In the genomic region with DNA sequence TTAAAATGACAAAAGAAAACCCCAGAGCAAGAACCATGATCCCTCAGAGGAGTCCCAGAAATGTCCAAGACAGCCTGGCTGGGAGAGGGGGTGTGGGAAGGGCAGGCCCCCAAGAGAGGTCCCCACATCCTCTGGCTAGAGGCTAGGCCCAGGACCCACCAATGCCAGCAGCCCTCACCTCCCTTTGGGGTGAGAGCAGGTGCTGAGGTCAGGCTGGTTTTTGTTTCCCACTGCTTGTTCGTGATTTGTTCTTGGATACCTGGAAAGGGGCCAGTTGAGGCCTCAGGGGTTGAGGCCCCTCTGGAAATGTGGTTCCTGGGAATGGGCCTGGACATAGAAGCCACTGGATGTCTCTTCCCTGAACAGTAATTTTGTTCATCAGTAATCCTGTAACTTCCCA, we compare ENCODE assay signal across 23 cellular contexts. TPM values are rescaled to one million over a fixed set of nuclear protein-coding genes. Genes with fewer than 3 reads are reported as not detected.
DNase-seq lines count a peak whose midpoint lies in the region; TF ChIP-seq lines count a peak whose summit lies in the region.
"Had no signal": no experiment of that assay in that cellular context is flagged by ENCODE, and none has a peak within 500 bp of the region (broad histone marks: within the 10 kb centered on the region; RNA-seq: fewer than 3 reads in every experiment).

No MANE protein-coding gene starts in this region.

- DNase-seq in activated CD4-positive, alpha-beta T cell treated with anti-CD3 and anti-CD28 coated beads, Interleukin-2, amount 10 ng/mL, durations not matched to agents 24 days and 14 days, result no peak
- no peak for DNase-seq in activated CD4-positive, alpha-beta T cell treated with anti-CD3 and anti-CD28 coated beads, Interleukin-2, amount 50 U/mL, for 4 hours
- DNase-seq in osteoblast (ENCODE audit: insufficient read length, low spot score, missing footprints) (peak; percentile 32), NCI-H1105 treated with DMSO at 0.1 percent for 48 hours (lab: John Stamatoyannopoulos, UW) (no peak), NCI-H1105 (lab: John Stamatoyannopoulos, UW) (no peak)
- DNase-seq in stimulated activated CD4-positive, alpha-beta T cell treated with anti-CD3 and anti-CD28 coated beads, Interleukin-15, amount 100 ng/mL, for 24 hours, result no peak
- DNase-seq: activated CD4-positive, alpha-beta T cell treated with anti-CD3 and anti-CD28 coated beads, Interleukin-2, amount 10 ng/mL, durations not matched to agents 7 days and 5 days; activated CD8-positive, alpha-beta memory T cell treated with anti-CD3 and anti-CD28 coated beads, Interleukin-2, amount 50 U/mL, for 4 hours; activated gamma-delta T cell; amniotic stem cell; BE2C; Caco-2; cortex of kidney; DMS79 treated with DMSO at 0.1 percent for 48 hours; lower lobe of right lung; NCI-H1417 treated with DMSO at 0.1 percent for 48 hours; NCI-H524; substantia nigra; SW 1271 had no signal

- no peak overlapping the region for H3K4me3 Mint-ChIP-seq in activated CD4-positive, alpha-beta T cell treated with anti-CD3 and anti-CD28 coated beads, Interleukin-2, amount 10 ng/mL, durations not matched to agents 24 days and 14 days
- peak overlapping the region in 1 of 4 donors; percentile 71 for H3K4me3 Mint-ChIP-seq in IgD-negative memory B cell
- H3K4me3 Mint-ChIP-seq in dendritic cell treated with granulocyte-macrophage colony-stimulating factor and Interleukin-4, amounts not matched to agents 40 ng/mL and 50 ng/mL, for 4 days, result no peak overlapping the region
- H3K4me3 Mint-ChIP-seq: activated CD4-positive, alpha-beta T cell treated with anti-CD3 and anti-CD28 coated beads, Interleukin-2, amount 10 ng/mL, durations not matched to agents 7 days and 5 days had no signal

- no peaks in the 10 kb centered on the region for H3K36me3 ChIP-seq in osteoblast (ENCODE audit: insufficient read depth, low read length)
- H3K36me3 ChIP-seq: lower lobe of right lung had no signal

- no peaks in the 10 kb centered on the region for H3K9me3 Mint-ChIP-seq in activated CD4-positive, alpha-beta T cell treated with anti-CD3 and anti-CD28 coated beads, Interleukin-2, amount 10 ng/mL, durations not matched to agents 24 days and 14 days
- no peaks in the 10 kb centered on the region for H3K9me3 Mint-ChIP-seq in IgD-negative memory B cell
- no peaks in the 10 kb centered on the region for H3K9me3 Mint-ChIP-seq in dendritic cell treated with granulocyte-macrophage colony-stimulating factor and Interleukin-4, amounts not matched to agents 40 ng/mL and 50 ng/mL, for 4 days
- H3K9me3 Mint-ChIP-seq: activated CD4-positive, alpha-beta T cell treated with anti-CD3 and anti-CD28 coated beads, Interleukin-2, amount 10 ng/mL, durations not matched to agents 7 days and 5 days had no signal

- H3K27me3 ChIP-seq in osteoblast (ENCODE audit: insufficient read depth, low read length), result no peaks in the 10 kb centered on the region
- H3K27me3 ChIP-seq: BE2C had no signal

- H3K36me3 Mint-ChIP-seq in activated CD4-positive, alpha-beta T cell treated with anti-CD3 and anti-CD28 coated beads, Interleukin-2, amount 10 ng/mL, durations not matched to agents 24 days and 14 days (ENCODE audit: low read depth), result peaks cover 11% of the 10 kb centered on the region
- H3K36me3 Mint-ChIP-seq in IgD-negative memory B cell, result peaks cover under 1% of the 10 kb centered on the region
- peaks cover 12% of the 10 kb centered on the region for H3K36me3 Mint-ChIP-seq in dendritic cell treated with granulocyte-macrophage colony-stimulating factor and Interleukin-4, amounts not matched to agents 40 ng/mL and 50 ng/mL, for 4 days (ENCODE audit: low read depth)

- H4K20me1 ChIP-seq in osteoblast (ENCODE audit: insufficient read depth, low read length), result peaks cover 16% of the 10 kb centered on the region

- H3K9me3 ChIP-seq in osteoblast (ENCODE audit: low read depth, low read length), result no peaks in the 10 kb centered on the region
- H3K9me3 ChIP-seq: BE2C, Caco-2, lower lobe of right lung had no signal

- no peak overlapping the region for H3K27ac ChIP-seq in osteoblast (ENCODE audit: low read depth, low read length)
- H3K27ac ChIP-seq: lower lobe of right lung, RWPE1 had no signal

- no peak overlapping the region for H3K4me3 ChIP-seq in osteoblast (ENCODE audit: insufficient read depth, low read length)
- H3K4me3 ChIP-seq: GM12878, lower lobe of right lung had no signal

- H3K79me2 ChIP-seq in osteoblast (ENCODE audit: insufficient read depth, low read length), result peaks cover 24% of the 10 kb centered on the region

- H3K4me2 ChIP-seq in osteoblast (ENCODE audit: insufficient read depth, low read length), result no peak overlapping the region

- TF ChIP-seq CTCF in osteoblast (IDR thresholded peaks at IDR 0.05; ENCODE audit: extremely low read depth, low read depth, low read length), result no peak

- peak overlapping the region; percentile 22 for H3K27ac Mint-ChIP-seq in activated CD4-positive, alpha-beta T cell treated with anti-CD3 and anti-CD28 coated beads, Interleukin-2, amount 10 ng/mL, durations not matched to agents 24 days and 14 days
- H3K27ac Mint-ChIP-seq in IgD-negative memory B cell, result peak overlapping the region in 2 of 3 donors; percentile 55 to 89
- peak overlapping the region; percentile 27 for H3K27ac Mint-ChIP-seq in dendritic cell treated with granulocyte-macrophage colony-stimulating factor and Interleukin-4, amounts not matched to agents 40 ng/mL and 50 ng/mL, for 4 days

- no peaks in the 10 kb centered on the region for H3K27me3 Mint-ChIP-seq in activated CD4-positive, alpha-beta T cell treated with anti-CD3 and anti-CD28 coated beads, Interleukin-2, amount 10 ng/mL, durations not matched to agents 24 days and 14 days
- no peaks in the 10 kb centered on the region for H3K27me3 Mint-ChIP-seq in IgD-negative memory B cell
- H3K27me3 Mint-ChIP-seq in dendritic cell treated with granulocyte-macrophage colony-stimulating factor and Interleukin-4, amounts not matched to agents 40 ng/mL and 50 ng/mL, for 4 days, result no peaks in the 10 kb centered on the region
- H3K27me3 Mint-ChIP-seq: activated CD4-positive, alpha-beta T cell treated with anti-CD3 and anti-CD28 coated beads, Interleukin-2, amount 10 ng/mL, durations not matched to agents 7 days and 5 days had no signal

- H3K4me1 Mint-ChIP-seq in activated CD4-positive, alpha-beta T cell treated with anti-CD3 and anti-CD28 coated beads, Interleukin-2, amount 10 ng/mL, durations not matched to agents 24 days and 14 days, result peaks cover 26% of the 10 kb centered on the region
- peaks cover 18 to 37% (median 27%) of the 10 kb centered on the region in 3 donors for H3K4me1 Mint-ChIP-seq in IgD-negative memory B cell
- peaks cover 13% of the 10 kb centered on the region for H3K4me1 Mint-ChIP-seq in dendritic cell treated with granulocyte-macrophage colony-stimulating factor and Interleukin-4, amounts not matched to agents 40 ng/mL and 50 ng/mL, for 4 days (ENCODE audit: low read depth)

- H2AFZ ChIP-seq in osteoblast (ENCODE audit: low read length), result peak overlapping the region; percentile 45

- peaks cover 5% of the 10 kb centered on the region for H3K4me1 ChIP-seq in osteoblast (ENCODE audit: insufficient read depth, low read length)
- H3K4me1 ChIP-seq: BE2C, Caco-2 had no signal

- intact Hi-C loops in activated CD4-positive, alpha-beta T cell treated with anti-CD3 and anti-CD28 coated beads, Interleukin-2, amount 10 ng/mL, durations not matched to agents 24 days and 14 days (cut with micrococcal nuclease), result loop anchor here (5.0 to 10.0 kb wide), 2 partner anchors 85 to 217 kb away; partner anchors contain the start of gene ENAM
- intact Hi-C loops in dendritic cell treated with granulocyte-macrophage colony-stimulating factor and Interleukin-4, amounts not matched to agents 40 ng/mL and 50 ng/mL, for 4 days (cut with micrococcal nuclease), result no loop called here

RNA-seq across cellular contexts. Expression of gene GRSF1, which starts 2.3 kb away (rescaled TPM):
- 122 and 124 TPM in 2 replicates for total RNA-seq in activated CD4-positive, alpha-beta T cell treated with anti-CD3 and anti-CD28 coated beads, Interleukin-2, amount 10 ng/mL, durations not matched to agents 24 days and 14 days
- polyA plus RNA-seq in IgD-negative memory B cell, result 61.5 TPM
- 78.1 and 79.3 TPM in 2 replicates for total RNA-seq in osteoblast

Comparison
In these comparisons a context has a peak if more than half of its experiments do, and no peak if none do; other contexts are left out.
1. H3K27ac Mint-ChIP-seq: peak in every context shown above with its lines; median percentile 72 in IgD-negative memory B cell; 27 in dendritic cell treated with granulocyte-macrophage colony-stimulating factor and Interleukin-4, amounts not matched to agents 40 ng/mL and 50 ng/mL, for 4 days; 22 in activated CD4-positive, alpha-beta T cell treated with anti-CD3 and anti-CD28 coated beads, Interleukin-2, amount 10 ng/mL, durations not matched to agents 24 days and 14 days.